Comparison of ENCODE assay signal across 26 cellular contexts in the genomic region with DNA sequence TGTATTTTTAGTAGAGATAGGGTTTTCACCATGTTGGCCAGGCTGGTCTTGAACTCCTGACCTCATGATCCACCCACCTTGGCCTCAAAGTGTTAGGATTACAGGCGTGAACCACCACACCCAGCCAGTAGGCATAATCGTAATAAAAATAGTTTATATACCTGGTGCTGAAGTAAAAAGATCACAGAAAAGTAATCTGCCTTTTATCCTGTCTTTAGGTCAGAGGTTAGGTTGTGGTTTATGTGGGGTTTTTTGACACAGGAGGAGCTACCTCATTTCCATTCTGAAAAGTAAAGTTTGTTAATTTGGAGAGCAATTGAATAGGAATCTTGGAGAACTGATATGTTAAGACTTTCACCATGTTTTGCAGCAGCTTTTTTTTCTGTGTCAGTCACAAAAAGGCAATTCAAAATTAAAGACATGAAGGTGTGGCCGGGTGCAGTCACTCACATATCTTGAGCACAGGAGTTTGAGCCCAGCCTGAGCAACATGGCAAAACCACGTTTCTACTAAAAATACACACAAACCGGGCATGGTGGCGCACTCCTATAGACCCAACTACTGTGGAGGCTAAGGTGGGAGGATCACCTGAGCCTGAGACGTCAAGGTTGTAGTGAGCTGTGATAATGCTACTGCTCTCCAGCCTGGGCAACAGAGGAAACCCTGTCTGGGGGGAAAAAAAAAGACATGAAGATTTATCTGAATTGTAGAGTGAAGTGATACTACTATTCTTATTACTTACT. TPM values are rescaled to one million over a fixed set of nuclear protein-coding genes. Genes with fewer than 3 reads are reported as not detected.
DNase-seq lines count a peak whose midpoint lies in the region; ATAC-seq, FAIRE-seq and TF ChIP-seq lines count a peak whose summit lies in the region.
"Had no signal": no experiment of that assay in that cellular context is flagged by ENCODE, and none has a peak within 500 bp of the region (broad histone marks: within the 10 kb centered on the region; RNA-seq: fewer than 3 reads in every experiment).

No MANE protein-coding gene starts in this region.

- H3K9me3 Mint-ChIP-seq in activated naive CD4-positive, alpha-beta T cell treated with anti-CD3 and anti-CD28 coated beads, Interleukin-2, amount 10 ng/mL, durations not matched to agents 7 days and 5 days, result no peaks in the 10 kb centered on the region
- no peaks in the 10 kb centered on the region for H3K9me3 Mint-ChIP-seq in activated CD4-positive, alpha-beta memory T cell treated with anti-CD3 and anti-CD28 coated beads for 36 hours
- H3K9me3 Mint-ChIP-seq: H9 had no signal

- no peak overlapping the region for H3K4me3 Mint-ChIP-seq in activated naive CD4-positive, alpha-beta T cell treated with anti-CD3 and anti-CD28 coated beads, Interleukin-2, amount 10 ng/mL, durations not matched to agents 7 days and 5 days
- H3K4me3 Mint-ChIP-seq in activated CD4-positive, alpha-beta memory T cell treated with anti-CD3 and anti-CD28 coated beads for 36 hours, result no peak overlapping the region
- H3K4me3 Mint-ChIP-seq: H9 had no signal

- intact Hi-C loops in activated CD4-positive, alpha-beta memory T cell treated with anti-CD3 and anti-CD28 coated beads for 36 hours (cut with micrococcal nuclease), result no loop called here
- intact Hi-C loops in endothelial cell of umbilical vein (cut with micrococcal nuclease), result no loop called here

- ATAC-seq in HG02588 (IDR thresholded peaks at IDR 0.05; ENCODE audit: unreplicated experiment), result no peak
- ATAC-seq: pancreas, right cardiac atrium had no signal

- peaks cover 16% of the 10 kb centered on the region for H3K79me2 ChIP-seq in endothelial cell of umbilical vein (ENCODE audit: control insufficient read depth, insufficient read depth, low read length)

- no peaks in the 10 kb centered on the region for H3K4me1 ChIP-seq in endothelial cell of umbilical vein (ENCODE audit: control insufficient read depth, extremely low read depth, insufficient read depth, low read length)
- no peaks in the 10 kb centered on the region for H3K4me1 ChIP-seq in thymus (ENCODE audit: control insufficient read depth, insufficient read depth, low read length)
- H3K4me1 ChIP-seq: pancreas, uterus had no signal

- H4K20me1 ChIP-seq in endothelial cell of umbilical vein (replicated peaks; ENCODE audit: control insufficient read depth, extremely low read depth, insufficient read depth, low read length), result peaks cover 2% of the 10 kb centered on the region

- H3K4me2 ChIP-seq in endothelial cell of umbilical vein (ENCODE audit: insufficient read depth, low read length), result no peak overlapping the region
- H3K4me2 ChIP-seq: BLaER1 treated with 17β-estradiol and CSF1 and Interleukin-3, amounts not matched to agents 10 nM and 100 nM had no signal

- CTCF ChIA-PET in activated naive CD4-positive, alpha-beta T cell treated with anti-CD3 and anti-CD28 coated beads, Interleukin-2, amount 10 ng/mL, durations not matched to agents 7 days and 5 days (lab: Charles Lee), result interaction anchor here (0.7 to 1.1 kb wide), 2 partner anchors 623 to 835 kb away, joined by 3 read pairs; no protein-coding TSS in a partner anchor
- CTCF ChIA-PET in activated CD4-positive, alpha-beta memory T cell treated with anti-CD3 and anti-CD28 coated beads for 36 hours (lab: Charles Lee), result interaction anchor here (0.6 to 1.0 kb wide), 3 partner anchors 24 to 390 kb away, joined by 3 to 4 read pairs (median 3); no protein-coding TSS in a partner anchor
- CTCF ChIA-PET in endothelial cell of umbilical vein (lab: Charles Lee), result interaction anchor here (1.9 kb wide), 1 partner anchor 490 kb away, joined by 5 read pairs; no protein-coding TSS in a partner anchor

- no peak overlapping the region for H3K27ac ChIP-seq in endothelial cell of umbilical vein (ENCODE audit: insufficient read depth, low read depth, low read length)
- H3K27ac ChIP-seq in thymus (ENCODE audit: low read depth), result peak overlapping the region; percentile 46
- H3K27ac ChIP-seq: BLaER1 treated with 17β-estradiol and CSF1 and Interleukin-3, amounts not matched to agents 10 nM and 100 nM; cardiac muscle cell; pancreas; uterus; WERI-Rb-1 had no signal

- TF ChIP-seq POLR2A in endothelial cell of umbilical vein (IDR thresholded peaks at IDR 0.05; ENCODE audit: low read depth, low read length), result no peak

- H3K36me3 ChIP-seq in endothelial cell of umbilical vein (ENCODE audit: control insufficient read depth in 2 of 2, extremely low read depth in 1 of 2, insufficient read depth in 2 of 2, low read length in 2 of 2), result peaks cover 18 to 32% of the 10 kb centered on the region in 2 experiments
- H3K36me3 ChIP-seq in thymus (ENCODE audit: control insufficient read depth, insufficient read depth), result peaks cover 37% of the 10 kb centered on the region
- H3K36me3 ChIP-seq: uterus had no signal

- H3K4me1 Mint-ChIP-seq in activated naive CD4-positive, alpha-beta T cell treated with anti-CD3 and anti-CD28 coated beads, Interleukin-2, amount 10 ng/mL, durations not matched to agents 7 days and 5 days, result peaks cover 23% of the 10 kb centered on the region
- H3K4me1 Mint-ChIP-seq in activated CD4-positive, alpha-beta memory T cell treated with anti-CD3 and anti-CD28 coated beads for 36 hours (ENCODE audit: low read depth), result peaks cover 15% of the 10 kb centered on the region

- H3K36me3 Mint-ChIP-seq in activated naive CD4-positive, alpha-beta T cell treated with anti-CD3 and anti-CD28 coated beads, Interleukin-2, amount 10 ng/mL, durations not matched to agents 7 days and 5 days, result peaks cover 59% of the 10 kb centered on the region
- peaks cover 47% of the 10 kb centered on the region for H3K36me3 Mint-ChIP-seq in activated CD4-positive, alpha-beta memory T cell treated with anti-CD3 and anti-CD28 coated beads for 36 hours

- no peak for DNase-seq in activated naive CD4-positive, alpha-beta T cell treated with anti-CD3 and anti-CD28 coated beads, Interleukin-2, amount 10 ng/mL, durations not matched to agents 7 days and 5 days
- DNase-seq in activated naive CD4-positive, alpha-beta T cell treated with Interleukin-2 at 50 U/mL for 16 hours, result no peak
- DNase-seq in activated CD4-positive, alpha-beta memory T cell treated with anti-CD3 and anti-CD28 coated beads for 36 hours, result no peak
- DNase-seq in endothelial cell of umbilical vein (ENCODE audit: low read depth, low spot score) (no peak), NCI-H2107 (lab: John Stamatoyannopoulos, UW) (no peak), amniotic stem cell (lab: John Stamatoyannopoulos, UW) (no peak)
- DNase-seq: ACHN; anterior cingulate cortex; dermis blood vessel endothelial cell; DMS 273 treated with DMSO at 0.1 percent for 48 hours; H9; mammary epithelial cell; MG63; NCI-H146; NCI-H524; pancreas; right cardiac atrium; stimulated activated CD4-positive, alpha-beta T cell treated with anti-CD3 and anti-CD28 coated beads, Interleukin-12 subunit alpha, Interleukin-12 subunit beta, amount 100 ng/mL, for 4 hours; substantia nigra; uterus; WERI-Rb-1 had no signal

- no peak for TF ChIP-seq CTCF in endothelial cell of umbilical vein (IDR thresholded peaks at IDR 0.05; ENCODE audit: extremely low read depth in 1 of 2, insufficient read depth in 1 of 2, low read depth in 1 of 2, low read length in 2 of 2)

- peak overlapping the region; percentile 59 for H3K27ac Mint-ChIP-seq in activated naive CD4-positive, alpha-beta T cell treated with anti-CD3 and anti-CD28 coated beads, Interleukin-2, amount 10 ng/mL, durations not matched to agents 7 days and 5 days
- H3K27ac Mint-ChIP-seq in activated CD4-positive, alpha-beta memory T cell treated with anti-CD3 and anti-CD28 coated beads for 36 hours, result peak overlapping the region; percentile 42
- H3K27ac Mint-ChIP-seq: H9 had no signal

- POLR2A ChIA-PET in activated CD4-positive, alpha-beta memory T cell treated with anti-CD3 and anti-CD28 coated beads for 36 hours (lab: Charles Lee), result interaction anchor here (0.6 kb wide), 1 partner anchor 799 kb away, joined by 4 read pairs; no protein-coding TSS in a partner anchor
- POLR2A ChIA-PET in endothelial cell of umbilical vein (lab: Charles Lee), result interaction anchor here (0.7 kb wide), 1 partner anchor 15 kb away, joined by 4 read pairs; no protein-coding TSS in a partner anchor

- H3K4me3 ChIP-seq in endothelial cell of umbilical vein (replicated peaks in 1 of 3; ENCODE audit: insufficient read depth in 1 of 3, low read depth in 1 of 3, low read length in 3 of 3) (no peak overlapping the region), thymus (ENCODE audit: low read length) (no peak overlapping the region)
- H3K4me3 ChIP-seq: BLaER1 treated with 17β-estradiol and CSF1 and Interleukin-3, amounts not matched to agents 10 nM and 100 nM; cardiac muscle cell; MG63; pancreas; uterus had no signal

- no peaks in the 10 kb centered on the region for H3K27me3 Mint-ChIP-seq in activated naive CD4-positive, alpha-beta T cell treated with anti-CD3 and anti-CD28 coated beads, Interleukin-2, amount 10 ng/mL, durations not matched to agents 7 days and 5 days
- H3K27me3 Mint-ChIP-seq in activated CD4-positive, alpha-beta memory T cell treated with anti-CD3 and anti-CD28 coated beads for 36 hours, result no peaks in the 10 kb centered on the region

- WGBS in thymus, result 79% methylated on average over 7 of the region's 7 CpGs

- no peak overlapping the region for H2AFZ ChIP-seq in endothelial cell of umbilical vein (ENCODE audit: low read depth, low read length)

- FAIRE-seq in endothelial cell of umbilical vein (lab: Jason Lieb, UNC), result peak; percentile 60
- FAIRE-seq: pancreas, RCC 7860 had no signal

- H3K27me3 ChIP-seq in endothelial cell of umbilical vein (ENCODE audit: control insufficient read depth in 2 of 2, insufficient read depth in 2 of 2, low read length in 2 of 2) (no peaks in the 10 kb centered on the region), thymus (ENCODE audit: control insufficient read depth, insufficient read depth) (no peaks in the 10 kb centered on the region)
- H3K27me3 ChIP-seq: BLaER1 treated with 17β-estradiol and CSF1 and Interleukin-3, amounts not matched to agents 10 nM and 100 nM; cardiac muscle cell; MG63; pancreas; uterus had no signal

- no peak overlapping the region for H3K9ac ChIP-seq in endothelial cell of umbilical vein (replicated peaks; ENCODE audit: extremely low read depth, insufficient read depth, low read length)
- H3K9ac ChIP-seq: BLaER1 treated with 17β-estradiol and CSF1 and Interleukin-3, amounts not matched to agents 10 nM and 100 nM had no signal

- dilution Hi-C loops in endothelial cell of umbilical vein (cut with MboI; ENCODE audit: extremely low pct_ligation_motif_present, low sequenced_read_pairs), result no loop called here

- BruUV-seq in endothelial cell of umbilical vein (replicated peaks; lab: Mats Ljungman, UMichigan), result no TSS peak

- H3K9me1 ChIP-seq in endothelial cell of umbilical vein (replicated peaks; ENCODE audit: control insufficient read depth, extremely low read depth, insufficient read depth, low read length), result no peaks in the 10 kb centered on the region

- H3K9me3 ChIP-seq in endothelial cell of umbilical vein (replicated peaks; ENCODE audit: control insufficient read depth, insufficient read depth, low read length) (no peaks in the 10 kb centered on the region), thymus (ENCODE audit: control insufficient read depth) (no peaks in the 10 kb centered on the region)
- H3K9me3 ChIP-seq: BLaER1 treated with 17β-estradiol and CSF1 and Interleukin-3, amounts not matched to agents 10 nM and 100 nM; MG63; pancreas; uterus had no signal

RNA-seq across cellular contexts. Expression of a gene that starts 31.5 kb away (rescaled TPM):
- 10 to 100 TPM; 25.1 to 25.7 TPM for total RNA-seq in activated CD4-positive, alpha-beta memory T cell treated with anti-CD3 and anti-CD28 coated beads for 36 hours
- 35.4 and 35.5 TPM in 2 replicates for total RNA-seq in endothelial cell of umbilical vein
- polyA plus RNA-seq in endothelial cell of umbilical vein (9.3 and 10.3 TPM in 2 replicates), thymus (26.1 TPM)
- polyA plus RNA-seq in endothelial cell of umbilical vein (2011; cell fraction: cytosol; rRNA removed), result 6.4 and 6.8 TPM in 2 replicates
- polyA plus RNA-seq in endothelial cell of umbilical vein (2011; cell fraction: nucleus; rRNA removed), result 45.1 and 53.9 TPM in 2 replicates
- 13.9 and 19.3 TPM in 2 replicates for polyA plus RNA-seq in endothelial cell of umbilical vein (2012)
- polyA minus RNA-seq in endothelial cell of umbilical vein, result 33.3 and 37.8 TPM in 2 replicates
- polyA minus RNA-seq in endothelial cell of umbilical vein (2011; cell fraction: cytosol; rRNA and poly(A)+ RNA removed), result 8.3 TPM
- 82.6 and 82.9 TPM in 2 replicates for polyA minus RNA-seq in endothelial cell of umbilical vein (2011; cell fraction: nucleus; rRNA and poly(A)+ RNA removed)
